ENCODE assay signal across 29 cellular contexts in genomic region chr3:40652072-40652471, GRCh38.
"Had no signal": no experiment of that assay in that cellular context is flagged by ENCODE, and none has a peak within 500 bp of the region (broad histone marks: within the 10 kb centered on the region; RNA-seq: fewer than 3 reads in every experiment).

No MANE protein-coding gene starts in this region.

- H2AFZ ChIP-seq: neural progenitor cell, parathyroid adenoma had no signal

- H3K36me3 ChIP-seq: neural progenitor cell, ovary, right lobe of liver, sigmoid colon, stomach, thoracic aorta, thyroid gland, tibial nerve, upper lobe of left lung, vagina had no signal

- H3K9me3 ChIP-seq: ovary, psoas muscle, right lobe of liver, sigmoid colon, stomach, thoracic aorta, thyroid gland, tibial nerve, upper lobe of left lung, vagina had no signal

- H3K4me3 Mint-ChIP-seq: natural killer cell treated with Interleukin-12 subunit alpha and Interleukin-12 subunit beta and Interleukin-15 and Interleukin-18, amount 100 ng/mL, for 72 hours; nephron progenitor cell; neural progenitor cell; stimulated activated effector memory CD8-positive, alpha-beta T cell treated with anti-CD3 and anti-CD28 coated beads, Interleukin-12 subunit alpha, Interleukin-12 subunit beta, amount 100 ng/mL, for 72 hours; stimulated activated naive B cell treated with anti-CD40 and anti-IgM and Interleukin-4, amounts not matched to agents 10 μg/mL and 1 μg/mL and 100 μg/mL, for 72 hours; stimulated activated naive CD8-positive, alpha-beta T cell treated with anti-CD3 and anti-CD28 coated beads, Interleukin-15, Interleukin-2, amounts not matched to agents 100 ng/mL and 50 ng/mL, for 24 hours had no signal

- H3K9me3 Mint-ChIP-seq: nephron progenitor cell; neural progenitor cell; stimulated activated effector memory CD8-positive, alpha-beta T cell treated with anti-CD3 and anti-CD28 coated beads, Interleukin-12 subunit alpha, Interleukin-12 subunit beta, amount 100 ng/mL, for 72 hours; stimulated activated naive CD8-positive, alpha-beta T cell treated with anti-CD3 and anti-CD28 coated beads, Interleukin-15, Interleukin-2, amounts not matched to agents 100 ng/mL and 50 ng/mL, for 24 hours had no signal

- H3K27me3 Mint-ChIP-seq: stimulated activated naive B cell treated with anti-CD40 and anti-IgM and Interleukin-4, amounts not matched to agents 10 μg/mL and 1 μg/mL and 100 μg/mL, for 72 hours; stimulated activated naive CD8-positive, alpha-beta T cell treated with anti-CD3 and anti-CD28 coated beads, Interleukin-15, Interleukin-2, amounts not matched to agents 100 ng/mL and 50 ng/mL, for 24 hours had no signal

- ATAC-seq: natural killer cell treated with Interleukin-12 subunit alpha and Interleukin-12 subunit beta and Interleukin-15 and Interleukin-18, amount 100 ng/mL, for 72 hours; psoas muscle; right cardiac atrium; right lobe of liver; stimulated activated effector memory CD8-positive, alpha-beta T cell treated with anti-CD3 and anti-CD28 coated beads, Interleukin-12 subunit alpha, Interleukin-12 subunit beta, amount 100 ng/mL, for 72 hours; stimulated activated naive B cell treated with anti-CD40 and anti-IgM and Interleukin-4, amounts not matched to agents 10 μg/mL and 1 μg/mL and 100 μg/mL, for 72 hours had no signal

- H3K79me2 ChIP-seq: parathyroid adenoma had no signal

- H3K4me3 ChIP-seq: neural progenitor cell, ovary, psoas muscle, right lobe of liver, sigmoid colon, stomach, thoracic aorta, thyroid gland, tibial nerve, upper lobe of left lung, vagina had no signal

- FAIRE-seq: small intestine, urothelium cell line had no signal

- H3K4me1 ChIP-seq: neural progenitor cell, parathyroid adenoma, psoas muscle, right lobe of liver, sigmoid colon, stomach, thyroid gland, tibial nerve, upper lobe of left lung, vagina had no signal

- H3K27ac ChIP-seq: neural progenitor cell, ovary, parathyroid adenoma, psoas muscle, right lobe of liver, sigmoid colon, stomach, thoracic aorta, thyroid gland, tibial nerve, upper lobe of left lung, vagina had no signal

- H3K27ac Mint-ChIP-seq: natural killer cell treated with Interleukin-12 subunit alpha and Interleukin-12 subunit beta and Interleukin-15 and Interleukin-18, amount 100 ng/mL, for 72 hours; nephron progenitor cell; neural progenitor cell; progenitor cell of endocrine pancreas; stimulated activated effector memory CD8-positive, alpha-beta T cell treated with anti-CD3 and anti-CD28 coated beads, Interleukin-12 subunit alpha, Interleukin-12 subunit beta, amount 100 ng/mL, for 72 hours; stimulated activated naive B cell treated with anti-CD40 and anti-IgM and Interleukin-4, amounts not matched to agents 10 μg/mL and 1 μg/mL and 100 μg/mL, for 72 hours; stimulated activated naive CD8-positive, alpha-beta T cell treated with anti-CD3 and anti-CD28 coated beads, Interleukin-15, Interleukin-2, amounts not matched to agents 100 ng/mL and 50 ng/mL, for 24 hours had no signal

- H3K4me2 ChIP-seq: neural progenitor cell had no signal

- H3K36me3 Mint-ChIP-seq: natural killer cell treated with Interleukin-12 subunit alpha and Interleukin-12 subunit beta and Interleukin-15 and Interleukin-18, amount 100 ng/mL, for 72 hours; neural progenitor cell; stimulated activated effector memory CD8-positive, alpha-beta T cell treated with anti-CD3 and anti-CD28 coated beads, Interleukin-12 subunit alpha, Interleukin-12 subunit beta, amount 100 ng/mL, for 72 hours had no signal

- DNase-seq: nephron progenitor cell; occipital lobe; ovary; posterior cingulate gyrus; psoas muscle; right cardiac atrium; right lobe of liver; sigmoid colon; small intestine; stimulated activated CD4-positive, alpha-beta T cell treated with anti-CD3 and anti-CD28 coated beads, Interleukin-15, amount 100 ng/mL, for 24 hours; stimulated activated CD4-positive, alpha-beta T cell treated with anti-CD3 and anti-CD28 coated beads, Interleukin-2, amount 100 ng/mL, for 24 hours; stimulated activated CD4-positive, alpha-beta T cell treated with anti-CD3 and anti-CD28 coated beads, Interleukin-2, amount 100 ng/mL, for 48 hours; stimulated activated CD4-positive, alpha-beta T cell treated with anti-CD3 and anti-CD28 coated beads, Interleukin-4, amount 100 ng/mL, for 24 hours; stimulated activated naive B cell treated with anti-CD40 and anti-IgM and Interleukin-4, amounts not matched to agents 10 μg/mL and 1 μg/mL and 100 μg/mL, for 72 hours; stimulated activated naive CD4-positive, alpha-beta T cell treated with Interleukin-2 at 50 U/mL for 16 hours; stomach; thyroid gland; trophoblast cell; upper lobe of left lung had no signal

- H3K27me3 ChIP-seq: neural progenitor cell, ovary, right lobe of liver, sigmoid colon, stomach, thyroid gland, tibial nerve, upper lobe of left lung, vagina had no signal

- H3K4me1 Mint-ChIP-seq: nephron progenitor cell; stimulated activated effector memory CD8-positive, alpha-beta T cell treated with anti-CD3 and anti-CD28 coated beads, Interleukin-12 subunit alpha, Interleukin-12 subunit beta, amount 100 ng/mL, for 72 hours had no signal
